In the genomic region with DNA sequence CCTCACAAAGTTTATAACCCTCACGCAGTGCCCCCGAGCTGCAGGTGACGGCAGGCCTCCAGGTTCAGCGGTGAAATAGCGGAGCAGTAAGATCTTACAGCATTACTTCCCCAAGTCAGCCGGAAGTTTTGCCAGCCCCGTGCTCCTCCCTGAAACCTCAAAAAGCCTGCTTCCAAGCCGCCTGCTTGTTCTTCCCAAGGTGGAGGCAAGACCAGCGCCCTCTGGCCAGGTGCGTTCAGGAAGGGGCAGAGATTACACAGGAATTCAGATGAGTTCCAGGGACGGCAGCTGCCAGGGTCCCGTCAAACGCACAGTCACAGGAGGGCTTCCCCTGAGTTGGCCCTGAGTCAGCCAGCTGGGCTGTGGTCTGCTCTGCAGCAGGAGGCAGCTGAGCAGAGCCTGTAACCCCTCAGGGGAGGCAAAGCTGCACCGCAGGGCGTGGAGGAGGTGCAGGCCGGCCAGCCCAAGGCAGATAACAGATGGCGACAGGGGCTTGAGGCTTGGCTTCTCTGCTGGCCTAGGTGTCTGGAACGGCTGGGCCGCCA, we compare ENCODE assay signal across 10 cellular contexts.
DNase-seq lines count a peak whose midpoint lies in the region; ATAC-seq and TF ChIP-seq lines count a peak whose summit lies in the region.
"Had no signal": no experiment of that assay in that cellular context is flagged by ENCODE, and none has a peak within 500 bp of the region (broad histone marks: within the 10 kb centered on the region; RNA-seq: fewer than 3 reads in every experiment).

No MANE protein-coding gene starts in this region.

- 55% methylated on average over 19 of the region's 19 CpGs for WGBS in right cardiac atrium

- no peak overlapping the region for H3K4me3 Mint-ChIP-seq in nephron progenitor cell
- no peak overlapping the region for H3K4me3 Mint-ChIP-seq in T-helper 2 cell treated with Interferon-gamma antibody and Interleukin-4, amounts not matched to agents 5 μg/mL and 100 μg/mL, for 36 hours
- H3K4me3 Mint-ChIP-seq: central memory CD8-positive, alpha-beta T cell had no signal

- no peak overlapping the region for H3K27ac ChIP-seq in right cardiac atrium (ENCODE audit: low read length)
- H3K27ac ChIP-seq: prostate gland had no signal

- no peaks in the 10 kb centered on the region for H3K36me3 Mint-ChIP-seq in nephron progenitor cell (ENCODE audit: low read depth)
- no peaks in the 10 kb centered on the region for H3K36me3 Mint-ChIP-seq in T-helper 2 cell treated with Interferon-gamma antibody and Interleukin-4, amounts not matched to agents 5 μg/mL and 100 μg/mL, for 36 hours (ENCODE audit: low read depth)

- H3K27me3 Mint-ChIP-seq in nephron progenitor cell (ENCODE audit: low read depth, poor library complexity) = peaks cover 8% of the 10 kb centered on the region
- peaks cover 14% of the 10 kb centered on the region for H3K27me3 Mint-ChIP-seq in T-helper 2 cell treated with Interferon-gamma antibody and Interleukin-4, amounts not matched to agents 5 μg/mL and 100 μg/mL, for 36 hours (ENCODE audit: low read depth)

- no peak overlapping the region for H3K4me3 ChIP-seq in right cardiac atrium (ENCODE audit: low read length)
- H3K4me3 ChIP-seq: prostate gland had no signal

- H3K9me3 ChIP-seq in right cardiac atrium (ENCODE audit: control insufficient read depth, low read length) = no peaks in the 10 kb centered on the region
- H3K9me3 ChIP-seq: prostate gland had no signal

- ATAC-seq in GM18870 (IDR thresholded peaks at IDR 0.05; ENCODE audit: unreplicated experiment) = peak; percentile 61
- peak; percentile 72 for ATAC-seq in HG02763 (IDR thresholded peaks at IDR 0.05; ENCODE audit: unreplicated experiment)
- no peak for ATAC-seq in right cardiac atrium

- no peaks in the 10 kb centered on the region for H3K9me3 Mint-ChIP-seq in nephron progenitor cell
- H3K9me3 Mint-ChIP-seq in T-helper 2 cell treated with Interferon-gamma antibody and Interleukin-4, amounts not matched to agents 5 μg/mL and 100 μg/mL, for 36 hours = no peaks in the 10 kb centered on the region
- H3K9me3 Mint-ChIP-seq: central memory CD8-positive, alpha-beta T cell had no signal

- no peak overlapping the region for H3K27ac Mint-ChIP-seq in nephron progenitor cell
- H3K27ac Mint-ChIP-seq in T-helper 2 cell treated with Interferon-gamma antibody and Interleukin-4, amounts not matched to agents 5 μg/mL and 100 μg/mL, for 36 hours = no peak overlapping the region

- H3K4me1 ChIP-seq in right cardiac atrium (ENCODE audit: control insufficient read depth, insufficient read depth, low read length) = no peaks in the 10 kb centered on the region
- H3K4me1 ChIP-seq: prostate gland had no signal

- intact Hi-C loops in right cardiac atrium (cut with DNase I) = no loop called here

- H3K4me1 Mint-ChIP-seq in nephron progenitor cell = peaks cover 69% of the 10 kb centered on the region
- no peaks in the 10 kb centered on the region for H3K4me1 Mint-ChIP-seq in T-helper 2 cell treated with Interferon-gamma antibody and Interleukin-4, amounts not matched to agents 5 μg/mL and 100 μg/mL, for 36 hours (ENCODE audit: low read depth)

- no peaks in the 10 kb centered on the region for H3K27me3 ChIP-seq in right cardiac atrium (ENCODE audit: control insufficient read depth, insufficient read depth)

- DNase-seq in NCI-H82 (lab: John Stamatoyannopoulos, UW) (peak; percentile 80), nephron progenitor cell (peak; percentile 45), NCI-H446 (lab: John Stamatoyannopoulos, UW) (no peak), NCI-H2081 treated with DMSO at 0.1 percent for 48 hours (lab: John Stamatoyannopoulos, UW) (no peak), right cardiac atrium (no peak)
- DNase-seq in T-helper 2 cell treated with Interferon-gamma antibody and Interleukin-4, amounts not matched to agents 5 μg/mL and 100 μg/mL, for 36 hours (ENCODE audit: low spot score) = no peak

- TF ChIP-seq CTCF in nephron progenitor cell (IDR thresholded peaks at IDR 0.05) = no peak

Comparison
In these comparisons a context has a peak if more than half of its experiments do, and no peak if none do; other contexts are left out.
1. ATAC-seq: peak in GM18870 (single experiment) and HG02763 (single experiment); none in right cardiac atrium (0 of 2).
2. DNase-seq: peak in NCI-H82 (single experiment) and nephron progenitor cell (single experiment); none in T-helper 2 cell treated with Interferon-gamma antibody and Interleukin-4, amounts not matched to agents 5 μg/mL and 100 μg/mL, for 36 hours (single experiment), NCI-H446 (0 of 2), NCI-H2081 treated with DMSO at 0.1 percent for 48 hours (single experiment) and right cardiac atrium (0 of 3).